Comparison of ENCODE assay signal across 22 cellular contexts in genomic region chr6:75155586-75155985, GRCh38. TPM values are rescaled to one million over a fixed set of nuclear protein-coding genes. Genes with fewer than 3 reads are reported as not detected.
DNase-seq lines count a peak whose midpoint lies in the region; ATAC-seq and TF ChIP-seq lines count a peak whose summit lies in the region.
"Had no signal": no experiment of that assay in that cellular context is flagged by ENCODE, and none has a peak within 500 bp of the region (broad histone marks: within the 10 kb centered on the region; RNA-seq: fewer than 3 reads in every experiment).

No MANE protein-coding gene starts in this region.

- H3K4me3 ChIP-seq in mammary epithelial cell (replicated peaks in 1 of 3; ENCODE audit: insufficient read depth in 1 of 3, low read depth in 2 of 3, low read length in 3 of 3) (no peak overlapping the region), fibroblast of villous mesenchyme (ENCODE audit: low read depth, low read length) (no peak overlapping the region)
- H3K4me3 ChIP-seq: MG63, PC-9, SJSA1 had no signal

- H3K27me3 ChIP-seq in mammary epithelial cell (ENCODE audit: insufficient read depth, low read length): no peaks in the 10 kb centered on the region
- H3K27me3 ChIP-seq: MG63, SJSA1 had no signal

- CTCF ChIA-PET in MCF 10A (lab: Yijun Ruan, JAX) (interaction anchor here (0.7 to 1.1 kb wide), 3 partner anchors 19 to 932 kb away, joined by 3 read pairs; no protein-coding TSS in a partner anchor), mammary epithelial cell (lab: Charles Lee; ENCODE audit: low non-redundant PET) (no interaction called here), RWPE1 (lab: Yijun Ruan, JAX) (no interaction called here)

- H3K4me2 ChIP-seq in mammary epithelial cell (ENCODE audit: insufficient read depth, low read depth, low read length): no peak overlapping the region
- H3K4me2 ChIP-seq: KMS-11, PC-9 had no signal

- POLR2A ChIA-PET in MCF 10A (lab: Yijun Ruan, JAX): no interaction called here
- POLR2A ChIA-PET in RWPE1 (lab: Yijun Ruan, JAX; ENCODE audit: low non-redundant PET): no interaction called here

- H3K79me2 ChIP-seq in mammary epithelial cell (ENCODE audit: insufficient read depth, low read length): peaks cover 45% of the 10 kb centered on the region

- no peaks in the 10 kb centered on the region for H3K9me3 ChIP-seq in mammary epithelial cell (replicated peaks; ENCODE audit: insufficient read depth, low read length)
- H3K9me3 ChIP-seq: MG63, SJSA1 had no signal

- H3K4me1 Mint-ChIP-seq in MCF 10A (ENCODE audit: insufficient read depth, unreplicated experiment) (no peaks in the 10 kb centered on the region), neural crest cell (peaks cover 23% of the 10 kb centered on the region)

- ATAC-seq in GM21619 (IDR thresholded peaks at IDR 0.05; ENCODE audit: unreplicated experiment) (no peak), HG02642 (IDR thresholded peaks at IDR 0.05; ENCODE audit: poor library complexity, unreplicated experiment) (no peak)

- WGBS in mammary epithelial cell (ENCODE audit: low coverage, missing lambda C conversion rate): 81% methylated on average over 5 of the region's 5 CpGs

- H3K9ac ChIP-seq in mammary epithelial cell (ENCODE audit: insufficient read depth, low read length): no peak overlapping the region
- H3K9ac ChIP-seq: KMS-11 had no signal

- H3K9me3 Mint-ChIP-seq in MCF 10A (ENCODE audit: unreplicated experiment) (no peaks in the 10 kb centered on the region), neural crest cell (no peaks in the 10 kb centered on the region)

- H3K27me3 Mint-ChIP-seq in MCF 10A (ENCODE audit: insufficient read depth, unreplicated experiment): no peaks in the 10 kb centered on the region
- peaks cover 4% of the 10 kb centered on the region for H3K27me3 Mint-ChIP-seq in neural crest cell (ENCODE audit: low read depth)

- no peaks in the 10 kb centered on the region for H3K4me1 ChIP-seq in mammary epithelial cell (ENCODE audit: insufficient read depth, low read length)

- TF ChIP-seq CTCF in MCF 10A (IDR thresholded peaks at IDR 0.05; ENCODE audit: unreplicated experiment): no peak
- no peak for TF ChIP-seq CTCF in mammary epithelial cell (conservative IDR thresholded peaks at IDR 0.05 in 1 of 2, IDR thresholded peaks at IDR 0.05 in 1 of 2; ENCODE audit: extremely low read depth in 1 of 2, insufficient read depth in 1 of 2, low read depth in 1 of 2, low read length in 2 of 2)
- no peak for TF ChIP-seq CTCF in fibroblast of villous mesenchyme (IDR thresholded peaks at IDR 0.05; ENCODE audit: insufficient read depth, low read depth, low read length)
- no peak for TF ChIP-seq CTCF in neural crest cell (conservative IDR thresholded peaks at IDR 0.05)
- no peak for TF ChIP-seq CTCF in RWPE1 (conservative IDR thresholded peaks at IDR 0.05; ENCODE audit: low read depth)

- H3K36me3 Mint-ChIP-seq in MCF 10A (ENCODE audit: insufficient read depth, unreplicated experiment): peaks cover 40% of the 10 kb centered on the region
- H3K36me3 Mint-ChIP-seq in neural crest cell (ENCODE audit: low read depth): peaks cover 7% of the 10 kb centered on the region

- H3K27ac ChIP-seq in mammary epithelial cell (ENCODE audit: insufficient read depth, low read depth, low read length) (no peak overlapping the region), RWPE1 (no peak overlapping the region)
- H3K27ac ChIP-seq: 22Rv1, C4-2B, KMS-11, PC-9, SJSA1 had no signal

- DNase-seq in MCF 10A (ENCODE audit: unreplicated experiment) (no peak), mammary epithelial cell (no peak), fibroblast of villous mesenchyme (ENCODE audit: low read depth) (peak; percentile 89), neural crest cell (ENCODE audit: low read depth, low spot score) (no peak), RWPE1 (ENCODE audit: low spot score) (no peak)
- no peak for DNase-seq in activated CD4-positive, CD25-positive, alpha-beta regulatory T cell (lab: John Stamatoyannopoulos, UW)
- DNase-seq: AML-193, DND-41, GDM1, MG63, NCI-H1048, NCI-H1436, NCI-H1930, NCI-H345, NCI-H524 treated with DMSO at 0.1 percent for 48 hours, PC-9 had no signal

- no peaks in the 10 kb centered on the region for H4K20me1 ChIP-seq in mammary epithelial cell (ENCODE audit: insufficient read depth, low read length)

- no peak overlapping the region for H2AFZ ChIP-seq in mammary epithelial cell (ENCODE audit: low read depth, low read length)
- H2AFZ ChIP-seq: PC-9 had no signal

- peaks cover 35% of the 10 kb centered on the region for H3K36me3 ChIP-seq in mammary epithelial cell (ENCODE audit: insufficient read depth, low read length)

- intact Hi-C loops in MCF 10A (cut with micrococcal nuclease): no loop called here
- intact Hi-C loops in mammary epithelial cell (cut with micrococcal nuclease): no loop called here

- in situ Hi-C loops in mammary epithelial cell (cut with MboI; ENCODE audit: low sequenced_read_pairs in 2 of 2): no loop called here

- BruUV-seq in MCF 10A (replicated peaks; lab: Mats Ljungman, UMichigan): TSS peak; percentile 39
- BruUV-seq in mammary epithelial cell (replicated peaks; lab: Mats Ljungman, UMichigan): no TSS peak

- dilution Hi-C loops in mammary epithelial cell (cut with HindIII; ENCODE audit: low sequenced_read_pairs): no loop called here

- H3K27ac Mint-ChIP-seq in MCF 10A (ENCODE audit: low read depth, unreplicated experiment) (peak overlapping the region; percentile 23), neural crest cell (ENCODE audit: unreplicated experiment) (peak overlapping the region; percentile 19)

- H3K4me3 Mint-ChIP-seq in MCF 10A (ENCODE audit: unreplicated experiment) (no peak overlapping the region), neural crest cell (peak overlapping the region; percentile 42)

RNA-seq across cellular contexts. Expression of gene COL12A1, which starts 50.3 kb away (rescaled TPM):
- total RNA-seq in MCF 10A (2022) (110 and 136 TPM in 2 replicates), mammary epithelial cell (100 to 1,000 TPM; 174 to 263 TPM), fibroblast of villous mesenchyme (1,107 and 1,335 TPM in 2 replicates), neural crest cell (50.2 and 51.1 TPM in 2 replicates)
- polyA plus RNA-seq in mammary epithelial cell: 132 TPM
- polyA minus RNA-seq in mammary epithelial cell: 250 TPM
